In the genomic region with DNA sequence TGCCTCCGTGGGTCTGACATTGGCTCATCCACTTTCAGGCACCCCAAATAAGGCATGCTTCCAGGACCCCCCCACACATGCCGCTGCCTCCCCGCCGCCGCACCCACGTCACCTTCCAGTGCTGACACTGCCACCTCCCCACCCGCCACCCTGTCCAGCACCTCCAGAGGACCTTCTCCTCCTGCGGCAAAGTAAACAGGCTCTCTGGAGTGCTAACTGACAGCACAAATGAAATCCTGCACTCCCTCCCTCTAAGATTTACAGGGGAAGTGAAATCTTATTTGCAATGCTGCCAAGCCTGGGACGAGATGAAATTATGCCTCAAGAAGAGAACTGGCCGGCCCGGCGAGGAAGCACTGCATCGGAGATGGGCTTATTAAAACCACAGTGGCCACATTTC, we compare ENCODE assay signal across 23 cellular contexts. TPM values are rescaled to one million over a fixed set of nuclear protein-coding genes. Genes with fewer than 3 reads are reported as not detected.
A peak's percentile ranks its signal among the peaks of the same experiment; 100 is the strongest.
DNase-seq lines count a peak whose midpoint lies in the region; ATAC-seq and TF ChIP-seq lines count a peak whose summit lies in the region.
"Had no signal": no experiment of that assay in that cellular context is flagged by ENCODE, and none has a peak within 500 bp of the region (broad histone marks: within the 10 kb centered on the region; RNA-seq: fewer than 3 reads in every experiment).

No MANE protein-coding gene starts in this region.

- no peak for TF ChIP-seq CTCF in heart left ventricle (IDR thresholded peaks at IDR 0.05)
- TF ChIP-seq CTCF in RWPE1 (conservative IDR thresholded peaks at IDR 0.05; ENCODE audit: low read depth), result no peak
- no peak for TF ChIP-seq CTCF in lower lobe of right lung (IDR thresholded peaks at IDR 0.05)

- POLR2A ChIA-PET in RWPE1 (lab: Yijun Ruan, JAX; ENCODE audit: low non-redundant PET), result no interaction called here

- ATAC-seq in right cardiac atrium, result peak; percentile 26 to 43
- no peak for ATAC-seq in heart left ventricle
- peak; percentile 77 to 78 for ATAC-seq in lower lobe of right lung
- ATAC-seq in HG02938 (IDR thresholded peaks at IDR 0.05; ENCODE audit: unreplicated experiment), result no peak
- ATAC-seq: K562, PC-3, WTC11 had no signal

- CTCF ChIA-PET in RWPE1 (lab: Yijun Ruan, JAX), result interaction anchor here (1.3 kb wide), 1 partner anchor 17 kb away, joined by 6 read pairs; no protein-coding TSS in a partner anchor

- H3K4me1 ChIP-seq in right cardiac atrium (ENCODE audit: control insufficient read depth, insufficient read depth, low read length), result no peaks in the 10 kb centered on the region
- H3K4me1 ChIP-seq in heart left ventricle, result peaks cover 0 to 29% (median 2%) of the 10 kb centered on the region in 12 donors
- peaks cover 17% of the 10 kb centered on the region for H3K4me1 ChIP-seq in lower lobe of right lung

- H3K4me3 ChIP-seq in right cardiac atrium (ENCODE audit: low read length), result no peak overlapping the region
- H3K4me3 ChIP-seq in heart left ventricle, result no peak overlapping the region
- H3K4me3 ChIP-seq in lower lobe of right lung, result no peak overlapping the region
- H3K4me3 ChIP-seq: K562, skin epidermis had no signal

- intact Hi-C loops in right cardiac atrium (cut with DNase I), result no loop called here
- intact Hi-C loops in heart left ventricle (cut with DNase I), result loop anchor here in 1 of 10 donors (5.0 kb wide), 1 partner anchor 108 kb away; no protein-coding TSS in a partner anchor
- intact Hi-C loops in lower lobe of right lung (cut with DNase I), result no loop called here

- H3K36me3 ChIP-seq in heart left ventricle (no peaks in the 10 kb centered on the region), lower lobe of right lung (no peaks in the 10 kb centered on the region)

- H3K27me3 ChIP-seq in right cardiac atrium (ENCODE audit: control insufficient read depth, insufficient read depth) (no peaks in the 10 kb centered on the region), heart left ventricle (no peaks in the 10 kb centered on the region), lower lobe of right lung (ENCODE audit: low read depth) (no peaks in the 10 kb centered on the region)

- TF ChIP-seq POLR2A in heart left ventricle (IDR thresholded peaks at IDR 0.05), result no peak

- DNase-seq in right cardiac atrium, result no peak
- no peak for DNase-seq in heart left ventricle
- DNase-seq in RWPE1 (ENCODE audit: low spot score), result no peak
- DNase-seq in lower lobe of right lung, result peak; percentile 70
- DNase-seq in stimulated activated CD4-positive, alpha-beta T cell treated with anti-CD3 and anti-CD28 coated beads, Interleukin-12 subunit alpha, Interleukin-12 subunit beta, amount 100 ng/mL, for 4 hours, result no peak
- no peak for DNase-seq in DMS 273 (lab: John Stamatoyannopoulos, UW; ENCODE audit: unreplicated experiment)
- DNase-seq: ACHN; activated CD4-positive, alpha-beta T cell treated with anti-CD3 and anti-CD28 coated beads, Interleukin-2, amount 50 U/mL, for 48 hours; activated CD8-positive, alpha-beta memory T cell treated with anti-CD3 and anti-CD28 coated beads, Interleukin-2, amount 50 U/mL, for 4 hours; aorta; C1 segment of cervical spinal cord; Calu3; HCEC 1CT; MM.1S; NCI-H146; NCI-H774; PC-3; SHP77; stimulated activated CD4-positive, alpha-beta T cell treated with anti-CD3 and anti-CD28 coated beads, Interleukin-1b, Interleukin-23, amount 100 ng/mL, for 48 hours had no signal

- no peaks in the 10 kb centered on the region for H3K9me3 ChIP-seq in right cardiac atrium (ENCODE audit: control insufficient read depth, low read length)
- no peaks in the 10 kb centered on the region for H3K9me3 ChIP-seq in heart left ventricle
- H3K9me3 ChIP-seq in lower lobe of right lung, result no peaks in the 10 kb centered on the region

- H3K27ac ChIP-seq in right cardiac atrium (ENCODE audit: low read length) (no peak overlapping the region), heart left ventricle (no peak overlapping the region), RWPE1 (peak overlapping the region; percentile 19; the same call in 1 of the 2 replicates), lower lobe of right lung (no peak overlapping the region)
- H3K27ac ChIP-seq: skin epidermis had no signal

- WGBS in right cardiac atrium, result 43% methylated on average over 13 of the region's 13 CpGs
- WGBS in heart left ventricle, 4 donors, result 81 to 89% (median 85%) methylated on average over 13 of the region's 13 CpGs

RNA-seq across cellular contexts. Expression of a gene that starts 35.3 kb away (rescaled TPM):
- total RNA-seq in right cardiac atrium, result 10 to 100 TPM; 40.4 to 62.2 (median 52.6) TPM
- polyA plus RNA-seq in right cardiac atrium, result 63.8 TPM
- total RNA-seq in heart left ventricle, result 100 to 1,000 TPM in 6 of 9 donors, 10 to 100 TPM in 3; 61.3 to 166 (median 116) TPM
- 100 to 1,000 TPM in 1 of 2 donors, 10 to 100 TPM in 1; 48.9 to 287 TPM for polyA plus RNA-seq in heart left ventricle
- 15.0 TPM for total RNA-seq in lower lobe of right lung

RNA-seq across cellular contexts. Expression of a gene that starts 55.4 kb away (rescaled TPM):
- total RNA-seq in right cardiac atrium (100 to 1,000 TPM in 2 of 4 donors, 10 to 100 TPM in 2; 93.0 to 170 (median 122) TPM), heart left ventricle (100 to 1,000 TPM in 2 of 9 donors, 10 to 100 TPM in 7; 74.9 to 143 (median 88.8) TPM), lower lobe of right lung (125 TPM)
- polyA plus RNA-seq in right cardiac atrium (99.7 TPM), heart left ventricle (100 to 1,000 TPM in 1 of 2 donors, 10 to 100 TPM in 1; 68.8 to 175 TPM)

Comparison
In these comparisons a context has a peak if more than half of its experiments do, and no peak if none do; other contexts are left out.
1. ATAC-seq: peak in right cardiac atrium (2 of 2) and lower lobe of right lung (2 of 2); none in heart left ventricle (0 of 4) and HG02938 (single experiment).